1 cellular context compared by ENCODE assay signal in genomic region chr7:73308665-73309214, GRCh38.
A peak's percentile ranks its signal among the peaks of the same experiment; 100 is the strongest.
TF ChIP-seq lines count a peak whose summit lies in the region.

TSS of gene NSUN5 (minus strand) at chr7:73308826. CDS start at chr7:73308790, 36 bp downstream.

TF ChIP-seq in K562, 482 proteins besides CTCF, POLR2A, EP300 and RAD21 (continued from another document and continues in another):
- TF ChIP-seq CHD7 (IDR thresholded peaks at IDR 0.05; ENCODE audit: low read depth, low read length) (no peak), GATAD2A (IDR thresholded peaks at IDR 0.05) (no peak), GABPB1 (CRISPR knock-in tag; IDR thresholded peaks at IDR 0.05) (peak; percentile 94), SLC30A9 (CRISPR knock-in tag; IDR thresholded peaks at IDR 0.05) (no peak), XRCC5 (IDR thresholded peaks at IDR 0.05; ENCODE audit: low read depth, low read length) (no peak), ZNF584 (CRISPR knock-in tag; IDR thresholded peaks at IDR 0.05; ENCODE audit: low read depth) (0 out of 2 replicates have a peak, but pooled peaks have one; percentile 56), ZNF184 (CRISPR knock-in tag; IDR thresholded peaks at IDR 0.05) (no peak), JUNB (CRISPR knock-in tag; conservative IDR thresholded peaks at IDR 0.05) (no peak), ZNF232 (CRISPR knock-in tag; IDR thresholded peaks at IDR 0.05) (no peak), SNIP1 (IDR thresholded peaks at IDR 0.05; ENCODE audit: low read depth) (no peak), PYGO2 (tag; IDR thresholded peaks at IDR 0.05) (no peak), IRF1 (CRISPR knock-in tag; IDR thresholded peaks at IDR 0.05; ENCODE audit: borderline replicate concordance) (no peak), KAT2B (IDR thresholded peaks at IDR 0.05; ENCODE audit: low read depth, low read length) (no peak), PTTG1 (tag; IDR thresholded peaks at IDR 0.05; ENCODE audit: low read depth) (no peak), CREB3L1 (IDR thresholded peaks at IDR 0.05; ENCODE audit: borderline replicate concordance, low read depth) (peak; percentile 47; the same call in 1 of the 2 replicates), CTCFL (IDR thresholded peaks at IDR 0.05; ENCODE audit: borderline replicate concordance, insufficient read depth, low read depth, low read length, poor library complexity, severe bottlenecking) (no peak), MYNN (IDR thresholded peaks at IDR 0.05) (no peak), MYNN (CRISPR knock-in tag; IDR thresholded peaks at IDR 0.05) (no peak), DACH1 (IDR thresholded peaks at IDR 0.05; ENCODE audit: partially characterized antibody) (no peak), ETV1 (tag; conservative IDR thresholded peaks at IDR 0.05; ENCODE audit: low read depth) (peak; percentile 96), POLR2AphosphoS5 (IDR thresholded peaks at IDR 0.05; ENCODE audit: control insufficient read depth, insufficient read depth, low read depth, low read length) (peak; percentile 87), PML (IDR thresholded peaks at IDR 0.05; ENCODE audit: low read length) (peak; percentile 84), THAP12 (CRISPR knock-in tag; IDR thresholded peaks at IDR 0.05) (no peak), GTF3C2 (IDR thresholded peaks at IDR 0.05; ENCODE audit: borderline replicate concordance, extremely low read depth, insufficient read length) (no peak), SMARCA5 (IDR thresholded peaks at IDR 0.05) (no peak), TCF7L2 (IDR thresholded peaks at IDR 0.05; ENCODE audit: low read depth, low read length) (no peak), MTA1 (IDR thresholded peaks at IDR 0.05; ENCODE audit: borderline replicate concordance) (no peak), HNRNPUL1 (IDR thresholded peaks at IDR 0.05; ENCODE audit: low read length) (no peak), FOXP1 (CRISPR knock-in tag; IDR thresholded peaks at IDR 0.05) (no peak; the same call in 1 of the 2 replicates), GTF2B (IDR thresholded peaks at IDR 0.05; ENCODE audit: extremely low read depth, insufficient read length) (no peak), SP1 (CRISPR knock-in tag; IDR thresholded peaks at IDR 0.05) (no peak), PHB (CRISPR knock-in tag; IDR thresholded peaks at IDR 0.05) (no peak), BCOR (IDR thresholded peaks at IDR 0.05) (no peak), BDP1 (IDR thresholded peaks at IDR 0.05; ENCODE audit: insufficient read depth, insufficient read length) (no peak), ARID3B (CRISPR knock-in tag; IDR thresholded peaks at IDR 0.05; ENCODE audit: borderline replicate concordance) (no peak), CBX3 (IDR thresholded peaks at IDR 0.05; ENCODE audit: borderline replicate concordance in 1 of 2, low read length in 2 of 2) (peak in 1 of 2 experiments; percentile 99; a peak in 2 of 3 replicates), ZC3H4 (CRISPR knock-in tag; IDR thresholded peaks at IDR 0.05; ENCODE audit: borderline replicate concordance) (no peak), SRSF7 (optimal IDR thresholded peaks at IDR 0.05; ENCODE audit: low read depth, low read length) (no peak)
